In the genomic region with DNA sequence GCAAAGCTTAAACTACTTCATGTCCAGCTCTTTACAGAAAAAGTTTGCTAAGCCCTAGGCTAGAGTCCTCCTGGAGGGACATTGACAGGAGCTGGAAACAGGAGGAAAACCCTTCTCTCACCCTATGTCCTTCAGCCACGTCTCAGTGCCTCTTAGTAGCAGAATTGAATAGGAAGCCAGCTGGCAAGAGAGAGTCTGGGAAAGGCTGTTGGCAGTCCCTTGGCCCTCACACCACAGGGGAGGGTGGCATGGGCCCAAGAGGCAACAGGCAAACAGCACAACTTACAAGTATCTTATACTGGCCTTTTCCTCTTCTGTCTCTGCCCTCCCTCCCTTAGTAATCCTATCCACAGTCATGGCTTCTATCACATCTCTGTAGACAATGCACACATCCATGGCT, we compare ENCODE assay signal across 1 cellular context.
TF ChIP-seq lines count a peak whose summit lies in the region.

No MANE protein-coding gene starts in this region.

TF ChIP-seq in HepG2, 621 proteins besides CTCF, POLR2A, EP300 and RAD21:
- TF ChIP-seq PPARG (CRISPR knock-in tag; conservative IDR thresholded peaks at IDR 0.05) (0 out of 2 replicates have a peak, but pooled peaks have one; percentile 4), ZNF724P (CRISPR knock-in tag; IDR thresholded peaks at IDR 0.05; ENCODE audit: borderline replicate concordance) (0 out of 2 replicates have a peak, but pooled peaks have one; percentile 16), ZNF550 (CRISPR knock-in tag; IDR thresholded peaks at IDR 0.05; ENCODE audit: borderline replicate concordance) (0 out of 2 replicates have a peak, but pooled peaks have one; percentile 68), ZBTB42 (CRISPR knock-in tag; IDR thresholded peaks at IDR 0.05) (no peak), ZNF350 (CRISPR knock-in tag; IDR thresholded peaks at IDR 0.05; ENCODE audit: borderline replicate concordance, low read depth) (0 out of 2 replicates have a peak, but pooled peaks have one; percentile 41), ZBTB7B (CRISPR knock-in tag; IDR thresholded peaks at IDR 0.05) (0 out of 2 replicates have a peak, but pooled peaks have one; percentile 13), ZNF615 (CRISPR knock-in tag; IDR thresholded peaks at IDR 0.05; ENCODE audit: borderline replicate concordance) (no peak), ZC3H4 (CRISPR knock-in tag; IDR thresholded peaks at IDR 0.05; ENCODE audit: borderline replicate concordance) (peak; percentile 52; the same call in 1 of the 2 replicates), CHCHD3 (CRISPR knock-in tag; IDR thresholded peaks at IDR 0.05) (0 out of 2 replicates have a peak, but pooled peaks have one; percentile 18)
